ENCODE assay signal across 9 cellular contexts in genomic region chr11:124070906-124071621, GRCh38. TPM values are rescaled to one million over a fixed set of nuclear protein-coding genes. Genes with fewer than 3 reads are reported as not detected.
DNase-seq lines count a peak whose midpoint lies in the region; ATAC-seq lines count a peak whose summit lies in the region.
"Had no signal": no experiment of that assay in that cellular context is flagged by ENCODE, and none has a peak within 500 bp of the region (broad histone marks: within the 10 kb centered on the region; RNA-seq: fewer than 3 reads in every experiment).

No MANE protein-coding gene starts in this region.

- peaks cover 16% of the 10 kb centered on the region for H3K4me1 Mint-ChIP-seq in activated CD4-positive, alpha-beta T cell treated with anti-CD3 and anti-CD28 coated beads, Interleukin-2, amount 10 ng/mL, durations not matched to agents 24 days and 14 days
- H3K4me1 Mint-ChIP-seq in dendritic cell treated with granulocyte-macrophage colony-stimulating factor and Interleukin-4, amounts not matched to agents 40 ng/mL and 50 ng/mL, for 4 days (ENCODE audit: low read depth): peaks cover 42% of the 10 kb centered on the region
- H3K4me1 Mint-ChIP-seq in memory B cell: peaks cover 12% of the 10 kb centered on the region

- H3K4me3 Mint-ChIP-seq in activated CD4-positive, alpha-beta T cell treated with anti-CD3 and anti-CD28 coated beads, Interleukin-2, amount 10 ng/mL, durations not matched to agents 24 days and 14 days: peak overlapping the region; percentile 47
- peak overlapping the region; percentile 49 for H3K4me3 Mint-ChIP-seq in dendritic cell treated with granulocyte-macrophage colony-stimulating factor and Interleukin-4, amounts not matched to agents 40 ng/mL and 50 ng/mL, for 4 days
- H3K4me3 Mint-ChIP-seq in memory B cell: peak overlapping the region; percentile 31

- DNase-seq in AML-193 (lab: John Stamatoyannopoulos, UW) (peak; percentile 64 to 66), NCI-H446 (lab: John Stamatoyannopoulos, UW) (peak; percentile 64 to 80), memory B cell (ENCODE audit: low spot score in 2 of 2) (peak; percentile 41 to 55)
- DNase-seq in activated CD4-positive, alpha-beta T cell treated with anti-CD3 and anti-CD28 coated beads, Interleukin-2, amount 10 ng/mL, durations not matched to agents 24 days and 14 days: peak; percentile 88
- peak; percentile 20 to 38 for DNase-seq in stimulated activated CD8-positive, alpha-beta memory T cell treated with anti-CD3 and anti-CD28 coated beads, Interleukin-4, amount 100 ng/mL, for 1 hour (ENCODE audit: low read depth in 2 of 2, low spot score in 1 of 2)

- H3K36me3 Mint-ChIP-seq in activated CD4-positive, alpha-beta T cell treated with anti-CD3 and anti-CD28 coated beads, Interleukin-2, amount 10 ng/mL, durations not matched to agents 24 days and 14 days (ENCODE audit: low read depth): no peaks in the 10 kb centered on the region
- no peaks in the 10 kb centered on the region for H3K36me3 Mint-ChIP-seq in dendritic cell treated with granulocyte-macrophage colony-stimulating factor and Interleukin-4, amounts not matched to agents 40 ng/mL and 50 ng/mL, for 4 days (ENCODE audit: low read depth)
- H3K36me3 Mint-ChIP-seq in memory B cell: no peaks in the 10 kb centered on the region

- ATAC-seq in GM18519 (IDR thresholded peaks at IDR 0.05; ENCODE audit: low FRiP score, unreplicated experiment) (peak; percentile 94), HG03060 (IDR thresholded peaks at IDR 0.05; ENCODE audit: low read depth, unreplicated experiment) (peak; percentile 93), memory B cell (ENCODE audit: low read depth) (peak; percentile 64)

- intact Hi-C loops in activated CD4-positive, alpha-beta T cell treated with anti-CD3 and anti-CD28 coated beads, Interleukin-2, amount 10 ng/mL, durations not matched to agents 24 days and 14 days (cut with micrococcal nuclease): loop anchor here (1.0 to 5.0 kb wide), 3 partner anchors 44 to 206 kb away; partner anchors contain the start of gene VWA5A
- intact Hi-C loops in dendritic cell treated with granulocyte-macrophage colony-stimulating factor and Interleukin-4, amounts not matched to agents 40 ng/mL and 50 ng/mL, for 4 days (cut with micrococcal nuclease): loop anchor here (1.0 to 5.0 kb wide), 4 partner anchors 36 to 515 kb away; no protein-coding TSS in a partner anchor

- no peak overlapping the region for H3K27ac Mint-ChIP-seq in activated CD4-positive, alpha-beta T cell treated with anti-CD3 and anti-CD28 coated beads, Interleukin-2, amount 10 ng/mL, durations not matched to agents 24 days and 14 days
- H3K27ac Mint-ChIP-seq in dendritic cell treated with granulocyte-macrophage colony-stimulating factor and Interleukin-4, amounts not matched to agents 40 ng/mL and 50 ng/mL, for 4 days: peak overlapping the region; percentile 86
- H3K27ac Mint-ChIP-seq in memory B cell: no peak overlapping the region

- no peaks in the 10 kb centered on the region for H3K9me3 Mint-ChIP-seq in activated CD4-positive, alpha-beta T cell treated with anti-CD3 and anti-CD28 coated beads, Interleukin-2, amount 10 ng/mL, durations not matched to agents 24 days and 14 days
- H3K9me3 Mint-ChIP-seq in dendritic cell treated with granulocyte-macrophage colony-stimulating factor and Interleukin-4, amounts not matched to agents 40 ng/mL and 50 ng/mL, for 4 days: no peaks in the 10 kb centered on the region
- no peaks in the 10 kb centered on the region for H3K9me3 Mint-ChIP-seq in memory B cell

- peaks cover 26% of the 10 kb centered on the region for H3K27me3 Mint-ChIP-seq in activated CD4-positive, alpha-beta T cell treated with anti-CD3 and anti-CD28 coated beads, Interleukin-2, amount 10 ng/mL, durations not matched to agents 24 days and 14 days
- peaks cover 25% of the 10 kb centered on the region for H3K27me3 Mint-ChIP-seq in dendritic cell treated with granulocyte-macrophage colony-stimulating factor and Interleukin-4, amounts not matched to agents 40 ng/mL and 50 ng/mL, for 4 days
- peaks cover 13% of the 10 kb centered on the region for H3K27me3 Mint-ChIP-seq in memory B cell

RNA-seq across cellular contexts. Expression of gene OR10G7, which starts 29.9 kb away (rescaled TPM):
- not detected in 2 replicates for total RNA-seq in activated CD4-positive, alpha-beta T cell treated with anti-CD3 and anti-CD28 coated beads, Interleukin-2, amount 10 ng/mL, durations not matched to agents 24 days and 14 days
- total RNA-seq: T-helper 1 cell treated with Interleukin-12 subunit alpha and Interleukin-12 subunit beta and Interleukin-4 antibody, amounts not matched to agents 30 ng/mL and 1 ng/mL, for 36 hours had no signal

RNA-seq across cellular contexts. Expression of gene VWA5A, which starts 44.2 kb away (rescaled TPM):
- total RNA-seq in activated CD4-positive, alpha-beta T cell treated with anti-CD3 and anti-CD28 coated beads, Interleukin-2, amount 10 ng/mL, durations not matched to agents 24 days and 14 days: 6.5 and 6.8 TPM in 2 replicates

RNA-seq across cellular contexts. Expression of gene OR10G8, which starts 44.5 kb away (rescaled TPM):
- not detected in 2 replicates for total RNA-seq in activated CD4-positive, alpha-beta T cell treated with anti-CD3 and anti-CD28 coated beads, Interleukin-2, amount 10 ng/mL, durations not matched to agents 24 days and 14 days
- total RNA-seq: T-helper 1 cell treated with Interleukin-12 subunit alpha and Interleukin-12 subunit beta and Interleukin-4 antibody, amounts not matched to agents 30 ng/mL and 1 ng/mL, for 36 hours had no signal

RNA-seq across cellular contexts. Expression of gene OR10G9, which starts 48.3 kb away (rescaled TPM):
- total RNA-seq in activated CD4-positive, alpha-beta T cell treated with anti-CD3 and anti-CD28 coated beads, Interleukin-2, amount 10 ng/mL, durations not matched to agents 24 days and 14 days: not detected in 2 replicates
- total RNA-seq: T-helper 1 cell treated with Interleukin-12 subunit alpha and Interleukin-12 subunit beta and Interleukin-4 antibody, amounts not matched to agents 30 ng/mL and 1 ng/mL, for 36 hours had no signal

RNA-seq across cellular contexts. Expression of gene OR10G4, which starts 58.3 kb away (rescaled TPM):
- total RNA-seq in activated CD4-positive, alpha-beta T cell treated with anti-CD3 and anti-CD28 coated beads, Interleukin-2, amount 10 ng/mL, durations not matched to agents 24 days and 14 days: not detected in 2 replicates
- total RNA-seq: T-helper 1 cell treated with Interleukin-12 subunit alpha and Interleukin-12 subunit beta and Interleukin-4 antibody, amounts not matched to agents 30 ng/mL and 1 ng/mL, for 36 hours had no signal

Comparison
In these comparisons a context has a peak if more than half of its experiments do, and no peak if none do; other contexts are left out.
1. Peak in every context shown above with its lines: DNase-seq and ATAC-seq.
2. DNase-seq: peak in every context shown above with its lines; median percentile 88 in activated CD4-positive, alpha-beta T cell treated with anti-CD3 and anti-CD28 coated beads, Interleukin-2, amount 10 ng/mL, durations not matched to agents 24 days and 14 days; 72 in NCI-H446; 65 in AML-193; 48 in memory B cell; 29 in stimulated activated CD8-positive, alpha-beta memory T cell treated with anti-CD3 and anti-CD28 coated beads, Interleukin-4, amount 100 ng/mL, for 1 hour.